ENCODE assay signal across 12 cellular contexts in genomic region chr12:52148541-52149181, GRCh38. TPM values are rescaled to one million over a fixed set of nuclear protein-coding genes. Genes with fewer than 3 reads are reported as not detected.
DNase-seq lines count a peak whose midpoint lies in the region; ATAC-seq and TF ChIP-seq lines count a peak whose summit lies in the region.
"Had no signal": no experiment of that assay in that cellular context is flagged by ENCODE, and none has a peak within 500 bp of the region (broad histone marks: within the 10 kb centered on the region; RNA-seq: fewer than 3 reads in every experiment).

No MANE protein-coding gene starts in this region.

- no peak for ATAC-seq in HG02870 (IDR thresholded peaks at IDR 0.05; ENCODE audit: unreplicated experiment)
- ATAC-seq: activated CD8-positive, alpha-beta T cell treated with anti-CD3 and anti-CD28 coated beads, Interleukin-2, amount 10 ng/mL, durations not matched to agents 7 days and 5 days had no signal

- peak overlapping the region; percentile 80 to 84 for H3K27ac ChIP-seq in ascending aorta
- peak overlapping the region; percentile 63 for H3K27ac ChIP-seq in layer of hippocampus (ENCODE audit: low read depth, low read length)

- no peaks in the 10 kb centered on the region for H3K36me3 ChIP-seq in ascending aorta
- H3K36me3 ChIP-seq: BE2C had no signal

- H3K27me3 ChIP-seq in ascending aorta: no peaks in the 10 kb centered on the region
- peaks cover 5% of the 10 kb centered on the region for H3K27me3 ChIP-seq in layer of hippocampus (ENCODE audit: control insufficient read depth, insufficient read depth, low read length)
- H3K27me3 ChIP-seq: BE2C had no signal

- TF ChIP-seq CTCF in ascending aorta (IDR thresholded peaks at IDR 0.05) (no peak), type B pancreatic cell (conservative IDR thresholded peaks at IDR 0.05) (no peak), nephron progenitor cell (IDR thresholded peaks at IDR 0.05) (no peak)

- no peaks in the 10 kb centered on the region for H3K9me3 Mint-ChIP-seq in type B pancreatic cell
- no peaks in the 10 kb centered on the region for H3K9me3 Mint-ChIP-seq in nephron progenitor cell
- H3K9me3 Mint-ChIP-seq: memory B cell had no signal

- intact Hi-C loops in ascending aorta (cut with DNase I): loop anchor here (5.0 to 10.0 kb wide), 3 partner anchors 116 to 856 kb away; partner anchors contain the start of gene EIF4B

- no peaks in the 10 kb centered on the region for H3K9me3 ChIP-seq in ascending aorta
- H3K9me3 ChIP-seq: BE2C had no signal

- H3K27ac Mint-ChIP-seq in type B pancreatic cell: peak overlapping the region; percentile 91
- no peak overlapping the region for H3K27ac Mint-ChIP-seq in nephron progenitor cell
- H3K27ac Mint-ChIP-seq: activated CD8-positive, alpha-beta T cell treated with anti-CD3 and anti-CD28 coated beads, Interleukin-2, amount 10 ng/mL, durations not matched to agents 7 days and 5 days; memory B cell had no signal

- H3K27me3 Mint-ChIP-seq in type B pancreatic cell (peaks cover 3% of the 10 kb centered on the region), nephron progenitor cell (ENCODE audit: low read depth, poor library complexity) (peaks cover 6% of the 10 kb centered on the region)

- H3K4me3 ChIP-seq in ascending aorta: no peak overlapping the region

- DNase-seq in NCI-H748 (lab: John Stamatoyannopoulos, UW; ENCODE audit: unreplicated experiment) (peak; percentile 57), NCI-H748 treated with DMSO at 0.1 percent for 48 hours (lab: John Stamatoyannopoulos, UW) (no peak), ascending aorta (ENCODE audit: low spot score in 2 of 2) (no peak), type B pancreatic cell (ENCODE audit: extremely low spot score, unreplicated experiment) (no peak), nephron progenitor cell (no peak), foreskin melanocyte (no peak)
- DNase-seq: activated CD8-positive, alpha-beta T cell treated with anti-CD3 and anti-CD28 coated beads, Interleukin-2, amount 10 ng/mL, durations not matched to agents 7 days and 5 days; BE2C; NCI-H774 had no signal

- no peak overlapping the region for H3K4me3 Mint-ChIP-seq in type B pancreatic cell
- no peak overlapping the region for H3K4me3 Mint-ChIP-seq in nephron progenitor cell
- H3K4me3 Mint-ChIP-seq: activated CD8-positive, alpha-beta T cell treated with anti-CD3 and anti-CD28 coated beads, Interleukin-2, amount 10 ng/mL, durations not matched to agents 7 days and 5 days; memory B cell had no signal

- H3K4me1 ChIP-seq in ascending aorta: peaks cover 7 to 37% of the 10 kb centered on the region in 2 donors

- no peaks in the 10 kb centered on the region for H3K36me3 Mint-ChIP-seq in type B pancreatic cell
- no peaks in the 10 kb centered on the region for H3K36me3 Mint-ChIP-seq in nephron progenitor cell (ENCODE audit: low read depth)
- H3K36me3 Mint-ChIP-seq: memory B cell had no signal

- H3K4me1 Mint-ChIP-seq in type B pancreatic cell (ENCODE audit: unreplicated experiment): peaks cover 30% of the 10 kb centered on the region
- peaks cover 17% of the 10 kb centered on the region for H3K4me1 Mint-ChIP-seq in nephron progenitor cell

RNA-seq across cellular contexts. Expression of gene KRT80, which starts 43.2 kb away (rescaled TPM):
- total RNA-seq in ascending aorta (not detected), type B pancreatic cell (ENCODE audit: low replicate concordance) (23.1 and 65.1 TPM in 2 replicates)
- total RNA-seq: activated CD8-positive, alpha-beta T cell treated with anti-CD3 and anti-CD28 coated beads, Interleukin-2, amount 10 ng/mL, durations not matched to agents 7 days and 5 days had no signal

Comparison
In these comparisons a context has a peak if more than half of its experiments do, and no peak if none do; other contexts are left out.
1. RNA of gene KRT80, which starts 43.2 kb away (total RNA-seq): 23.1 to 65.1 TPM in type B pancreatic cell; not detected in ascending aorta (single experiment); every median in the first group is over 10 times any median in the second.